8 cellular contexts compared by ENCODE assay signal in the genomic region with DNA sequence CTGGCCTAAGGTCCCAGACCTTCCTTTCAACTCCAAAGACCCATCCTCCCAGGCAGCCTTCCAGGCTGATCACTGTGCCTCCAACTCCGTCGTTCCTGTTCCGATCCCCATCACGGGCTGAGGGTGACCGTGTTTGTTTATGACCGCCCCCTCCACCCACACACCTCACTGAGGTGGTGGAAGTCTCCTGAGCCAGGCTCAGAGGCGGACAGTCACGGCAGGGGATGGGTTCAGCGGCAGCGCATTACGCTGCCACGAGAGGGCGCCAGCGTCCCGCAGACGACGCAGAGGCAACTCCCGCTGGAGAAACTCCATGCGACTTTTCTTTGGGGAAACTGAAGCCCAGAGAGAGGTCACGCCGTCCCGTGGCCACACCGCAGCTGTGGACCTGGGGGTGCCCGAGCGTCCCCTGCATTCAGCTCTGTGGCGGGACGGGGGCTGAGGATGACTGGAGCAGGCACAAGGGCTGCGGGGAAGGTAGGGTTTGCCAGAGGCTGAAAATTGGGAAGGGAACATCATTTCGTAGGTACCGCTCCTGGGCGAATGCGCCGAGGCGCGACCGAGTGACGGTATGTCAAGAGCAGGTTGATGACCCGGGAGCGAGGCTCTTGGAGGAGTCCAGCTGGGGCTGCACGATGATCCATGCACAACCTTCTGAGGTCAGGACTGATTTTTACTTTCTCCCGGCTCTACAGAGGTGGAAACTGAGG. TPM values are rescaled to one million over a fixed set of nuclear protein-coding genes. Genes with fewer than 3 reads are reported as not detected.
DNase-seq lines count a peak whose midpoint lies in the region; ATAC-seq and TF ChIP-seq lines count a peak whose summit lies in the region.

No MANE protein-coding gene starts in this region.

- no peaks in the 10 kb centered on the region for H3K27me3 ChIP-seq in DND-41 (ENCODE audit: insufficient read depth, low read length, poor library complexity)

- TF ChIP-seq CTCF in DND-41 (IDR thresholded peaks at IDR 0.05; ENCODE audit: borderline replicate concordance, extremely low read depth, low read length, poor library complexity, severe bottlenecking) (peak; percentile 100), WTC11 (IDR thresholded peaks at IDR 0.05) (peak; percentile 96), cardiac fibroblast (IDR thresholded peaks at IDR 0.05; ENCODE audit: low read depth, low read length) (peak; percentile 97)

- POLR2A ChIA-PET in WTC11 (lab: Charles Lee) = no interaction called here

- CTCF ChIA-PET in WTC11 (lab: Charles Lee) = interaction anchor here (0.6 to 3.5 kb wide), 16 partner anchors 9 to 406 kb away, joined by 3 to 46 read pairs (median 4); partner anchors contain the start of genes CCDC124 and MAST3

- peak overlapping the region; percentile 90 for H3K4me3 Mint-ChIP-seq in WTC11

- peaks cover 6% of the 10 kb centered on the region; the same call in 1 of the 2 replicates for H3K4me1 Mint-ChIP-seq in WTC11

- H4K20me1 ChIP-seq in DND-41 (ENCODE audit: insufficient read depth, low read length) = no peaks in the 10 kb centered on the region

- H3K27ac ChIP-seq in DND-41 (ENCODE audit: low read length) = peak overlapping the region; percentile 69

- peak overlapping the region; percentile 1 to 55; a peak in 3 of 4 replicates for H3K4me3 ChIP-seq in DND-41 (ENCODE audit: low read depth in 1 of 2, low read length in 2 of 2)
- H3K4me3 ChIP-seq in cardiac fibroblast (replicated peaks in 1 of 2; ENCODE audit: low read depth in 2 of 2, low read length in 2 of 2) = peak overlapping the region; percentile 48 to 55

- H3K36me3 Mint-ChIP-seq in WTC11 = peaks cover 3% of the 10 kb centered on the region

- peak; percentile 84 for ATAC-seq in DND-41 (ENCODE audit: insufficient read depth, low read depth)
- ATAC-seq in WTC11 = peak; percentile 76
- no peak for ATAC-seq in HG03460 (IDR thresholded peaks at IDR 0.05; ENCODE audit: unreplicated experiment)

- DNase-seq in DND-41 = peak; percentile 78
- DNase-seq in HCEC 1CT = peak; percentile 55
- peak; percentile 52 for DNase-seq in NCI-H1694 (lab: John Stamatoyannopoulos, UW)
- DNase-seq in WTC11 (ENCODE audit: low spot score) = peak; percentile 88
- DNase-seq in cardiac fibroblast (ENCODE audit: low read depth in 2 of 2) = peak; percentile 77 to 81
- DNase-seq in iris pigment epithelial cell (ENCODE audit: low read depth) = peak; percentile 72
- peak; percentile 61 to 76 for DNase-seq in stimulated activated CD4-positive, alpha-beta T cell treated with anti-CD3 and anti-CD28 coated beads, Interleukin-12 subunit alpha, Interleukin-12 subunit beta, amount 100 ng/mL, for 24 hours (ENCODE audit: low read depth in 2 of 2)

- peaks cover 3% of the 10 kb centered on the region for H3K9me3 Mint-ChIP-seq in WTC11

- peaks cover 17% of the 10 kb centered on the region for H3K79me2 ChIP-seq in DND-41 (ENCODE audit: insufficient read depth, low read length)

- peak overlapping the region; percentile 88; the same call in 1 of the 2 replicates for H3K27ac Mint-ChIP-seq in WTC11

- peak overlapping the region; percentile 75 for H2AFZ ChIP-seq in DND-41 (ENCODE audit: low read depth, low read length)

- peak overlapping the region; percentile 65 for H3K9ac ChIP-seq in DND-41 (ENCODE audit: low read depth, low read length)

- H3K27me3 Mint-ChIP-seq in WTC11 (ENCODE audit: low read depth) = peaks cover 26% of the 10 kb centered on the region

- peaks cover 39% of the 10 kb centered on the region for H3K4me1 ChIP-seq in DND-41 (ENCODE audit: insufficient read depth, low read length)

- H3K9me3 ChIP-seq in DND-41 (ENCODE audit: insufficient read depth, low read length, severe bottlenecking) = peaks cover 3% of the 10 kb centered on the region

- H3K36me3 ChIP-seq in DND-41 (ENCODE audit: insufficient read depth, low read length) = peaks cover 36% of the 10 kb centered on the region

- H3K4me2 ChIP-seq in DND-41 (ENCODE audit: insufficient read depth, low read length) = peak overlapping the region; percentile 83

TF ChIP-seq in WTC11, 78 proteins besides CTCF, POLR2A, EP300 and RAD21 (continues in another document):
- TF ChIP-seq MAX (CRISPR knock-in tag; IDR thresholded peaks at IDR 0.05) (peak; percentile 72), CREB1 (CRISPR knock-in tag; IDR thresholded peaks at IDR 0.05) (no peak), ARID4B (CRISPR knock-in tag; IDR thresholded peaks at IDR 0.05; ENCODE audit: borderline replicate concordance) (peak; percentile 49; the same call in 1 of the 2 replicates), TP53 (CRISPR knock-in tag; IDR thresholded peaks at IDR 0.05) (no peak), SMAD3 (CRISPR knock-in tag; IDR thresholded peaks at IDR 0.05; ENCODE audit: borderline replicate concordance) (no peak), FOXJ3 (CRISPR knock-in tag; IDR thresholded peaks at IDR 0.05; ENCODE audit: borderline replicate concordance) (no peak), JAZF1 (CRISPR knock-in tag; IDR thresholded peaks at IDR 0.05) (no peak), MYBL2 (CRISPR knock-in tag; IDR thresholded peaks at IDR 0.05) (no peak), ZNF423 (CRISPR knock-in tag; IDR thresholded peaks at IDR 0.05) (no peak), ZNF219 (CRISPR knock-in tag; IDR thresholded peaks at IDR 0.05; ENCODE audit: borderline replicate concordance) (no peak), KAT7 (CRISPR knock-in tag; IDR thresholded peaks at IDR 0.05; ENCODE audit: borderline replicate concordance) (no peak), ATF1 (CRISPR knock-in tag; IDR thresholded peaks at IDR 0.05) (no peak), SP1 (CRISPR knock-in tag; conservative IDR thresholded peaks at IDR 0.05) (peak; percentile 42; the same call in 1 of the 2 replicates), GABPB1 (CRISPR knock-in tag; IDR thresholded peaks at IDR 0.05) (no peak), ETV6 (CRISPR knock-in tag; IDR thresholded peaks at IDR 0.05) (0 out of 2 replicates have a peak, but pooled peaks have one; percentile 75), ZNF121 (CRISPR knock-in tag; IDR thresholded peaks at IDR 0.05) (no peak), CDX4 (CRISPR knock-in tag; IDR thresholded peaks at IDR 0.05; ENCODE audit: borderline replicate concordance) (no peak)
- TF ChIP-seq, protein P1, sequence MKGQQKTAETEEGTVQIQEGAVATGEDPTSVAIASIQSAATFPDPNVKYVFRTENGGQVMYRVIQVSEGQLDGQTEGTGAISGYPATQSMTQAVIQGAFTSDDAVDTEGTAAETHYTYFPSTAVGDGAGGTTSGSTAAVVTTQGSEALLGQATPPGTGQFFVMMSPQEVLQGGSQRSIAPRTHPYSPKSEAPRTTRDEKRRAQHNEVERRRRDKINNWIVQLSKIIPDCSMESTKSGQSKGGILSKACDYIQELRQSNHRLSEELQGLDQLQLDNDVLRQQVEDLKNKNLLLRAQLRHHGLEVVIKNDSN (CRISPR knock-in tag; IDR thresholded peaks at IDR 0.05) = no peak
- TF ChIP-seq, protein P2, sequence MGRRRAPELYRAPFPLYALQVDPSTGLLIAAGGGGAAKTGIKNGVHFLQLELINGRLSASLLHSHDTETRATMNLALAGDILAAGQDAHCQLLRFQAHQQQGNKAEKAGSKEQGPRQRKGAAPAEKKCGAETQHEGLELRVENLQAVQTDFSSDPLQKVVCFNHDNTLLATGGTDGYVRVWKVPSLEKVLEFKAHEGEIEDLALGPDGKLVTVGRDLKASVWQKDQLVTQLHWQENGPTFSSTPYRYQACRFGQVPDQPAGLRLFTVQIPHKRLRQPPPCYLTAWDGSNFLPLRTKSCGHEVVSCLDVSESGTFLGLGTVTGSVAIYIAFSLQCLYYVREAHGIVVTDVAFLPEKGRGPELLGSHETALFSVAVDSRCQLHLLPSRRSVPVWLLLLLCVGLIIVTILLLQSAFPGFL (CRISPR knock-in tag; IDR thresholded peaks at IDR 0.05; ENCODE audit: borderline replicate concordance) = no peak

RNA-seq across cellular contexts. Expression of gene ARRDC2, which starts 0.9 kb away (rescaled TPM):
- total RNA-seq in WTC11 (2021) = 9.2 to 9.9 TPM (median 9.8 TPM) in 3 replicates

RNA-seq across cellular contexts. Expression of gene KCNN1, which starts 40.1 kb away (rescaled TPM):
- total RNA-seq in WTC11 (2021) = 15.3 to 18.0 TPM (median 17.2 TPM) in 3 replicates
